Comparison of ENCODE assay signal across 2 cellular contexts in the genomic region with DNA sequence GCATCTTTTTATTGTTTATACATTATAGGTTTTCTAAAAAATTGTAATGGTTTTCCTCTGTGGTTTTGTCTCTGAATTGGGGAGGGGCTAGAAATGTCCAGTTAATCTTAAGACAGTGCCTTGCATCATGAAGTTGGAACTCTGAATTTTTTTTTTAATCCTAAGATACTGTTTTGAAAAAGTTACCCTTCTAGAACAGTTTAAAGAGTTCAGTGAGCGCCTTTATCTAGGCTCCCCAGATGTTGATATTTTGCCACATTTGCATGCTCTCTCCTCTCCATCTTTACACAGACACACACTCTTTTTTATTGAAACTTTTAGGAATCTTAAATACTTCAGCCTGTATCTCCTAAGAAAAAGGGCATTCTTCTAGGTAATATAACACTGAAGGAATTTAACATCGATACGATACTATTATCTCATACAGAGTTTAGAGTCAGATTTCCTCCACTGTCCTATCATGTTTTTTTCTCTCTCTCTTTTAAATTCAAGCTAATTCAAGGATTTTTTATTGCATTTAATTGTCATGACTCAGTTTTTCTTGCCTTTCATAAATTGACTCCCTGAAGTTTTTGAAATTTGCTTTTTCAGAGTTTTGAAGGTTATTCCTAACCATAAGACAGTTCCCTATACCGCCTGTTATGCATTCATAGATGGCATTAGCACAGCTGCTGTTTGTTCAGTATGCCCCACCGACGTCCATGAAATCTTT.
TF ChIP-seq lines count a peak whose summit lies in the region.

No MANE protein-coding gene starts in this region.

TF ChIP-seq in HEK293, 187 proteins besides CTCF, POLR2A, EP300 and RAD21 (continued from another document):
- TF ChIP-seq, protein P1, sequence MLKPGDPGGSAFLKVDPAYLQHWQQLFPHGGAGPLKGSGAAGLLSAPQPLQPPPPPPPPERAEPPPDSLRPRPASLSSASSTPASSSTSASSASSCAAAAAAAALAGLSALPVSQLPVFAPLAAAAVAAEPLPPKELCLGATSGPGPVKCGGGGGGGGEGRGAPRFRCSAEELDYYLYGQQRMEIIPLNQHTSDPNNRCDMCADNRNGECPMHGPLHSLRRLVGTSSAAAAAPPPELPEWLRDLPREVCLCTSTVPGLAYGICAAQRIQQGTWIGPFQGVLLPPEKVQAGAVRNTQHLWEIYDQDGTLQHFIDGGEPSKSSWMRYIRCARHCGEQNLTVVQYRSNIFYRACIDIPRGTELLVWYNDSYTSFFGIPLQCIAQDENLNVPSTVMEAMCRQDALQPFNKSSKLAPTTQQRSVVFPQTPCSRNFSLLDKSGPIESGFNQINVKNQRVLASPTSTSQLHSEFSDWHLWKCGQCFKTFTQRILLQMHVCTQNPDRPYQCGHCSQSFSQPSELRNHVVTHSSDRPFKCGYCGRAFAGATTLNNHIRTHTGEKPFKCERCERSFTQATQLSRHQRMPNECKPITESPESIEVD (tag by site-specific recombination; IDR thresholded peaks at IDR 0.05), result 0 out of 2 replicates have a peak, but pooled peaks have one; percentile 38

TF ChIP-seq in K562, 482 proteins besides CTCF, POLR2A, EP300 and RAD21 (continued from another document and continues in another):
- TF ChIP-seq, protein P2, sequence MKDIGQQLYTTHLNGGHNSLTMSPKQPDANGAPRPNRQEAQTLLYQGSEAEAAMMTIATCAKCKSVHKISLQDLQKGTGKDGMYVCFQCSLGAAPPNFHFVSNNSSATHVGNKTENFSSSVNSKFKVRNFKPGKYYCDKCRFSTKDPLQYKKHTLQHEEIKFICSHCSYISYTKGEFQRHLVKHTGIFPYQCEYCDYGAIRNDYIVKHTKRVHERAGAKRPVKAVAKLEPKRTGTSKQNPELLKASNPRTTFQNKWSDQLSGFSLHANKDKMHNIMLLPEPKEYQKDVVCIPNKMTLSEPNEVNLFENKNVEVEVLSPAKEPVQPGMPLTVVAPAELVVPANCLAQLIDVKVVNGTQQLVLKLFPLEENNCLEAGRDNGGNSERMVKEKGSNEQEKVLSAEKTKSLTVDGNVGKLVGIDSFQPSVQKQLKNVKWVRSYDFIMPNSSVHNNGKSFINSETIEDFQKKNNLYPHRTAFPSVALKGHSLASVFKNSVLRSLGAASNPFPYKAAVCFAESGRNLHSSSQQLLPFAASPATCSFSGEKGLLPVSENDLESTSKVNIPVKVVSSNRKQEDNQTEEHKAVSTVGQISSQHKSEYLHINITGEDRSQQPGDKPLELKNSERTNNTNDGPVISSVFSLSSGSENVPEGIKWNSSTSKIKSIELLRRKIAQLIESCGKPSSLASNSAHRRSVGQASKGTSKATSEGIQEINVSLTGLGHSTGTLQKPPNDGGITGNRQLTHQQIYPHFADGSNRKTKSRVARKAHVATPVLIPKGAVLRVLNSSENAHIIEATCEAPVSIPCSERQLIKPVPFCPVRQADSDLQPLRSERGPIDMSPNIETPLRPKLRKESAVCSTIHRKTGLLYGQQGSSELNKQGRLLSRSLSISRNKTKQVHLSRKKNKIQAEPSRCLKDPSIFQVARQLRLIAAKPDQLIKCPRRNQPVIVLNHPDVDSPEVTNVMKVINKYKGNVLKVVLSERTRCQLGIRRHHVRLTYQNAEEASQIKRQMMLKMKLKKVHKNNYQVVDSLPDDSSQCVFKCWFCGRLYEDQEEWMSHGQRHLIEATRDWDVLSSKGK (CRISPR knock-in tag; IDR thresholded peaks at IDR 0.05), result no peak
- TF ChIP-seq, protein P3, sequence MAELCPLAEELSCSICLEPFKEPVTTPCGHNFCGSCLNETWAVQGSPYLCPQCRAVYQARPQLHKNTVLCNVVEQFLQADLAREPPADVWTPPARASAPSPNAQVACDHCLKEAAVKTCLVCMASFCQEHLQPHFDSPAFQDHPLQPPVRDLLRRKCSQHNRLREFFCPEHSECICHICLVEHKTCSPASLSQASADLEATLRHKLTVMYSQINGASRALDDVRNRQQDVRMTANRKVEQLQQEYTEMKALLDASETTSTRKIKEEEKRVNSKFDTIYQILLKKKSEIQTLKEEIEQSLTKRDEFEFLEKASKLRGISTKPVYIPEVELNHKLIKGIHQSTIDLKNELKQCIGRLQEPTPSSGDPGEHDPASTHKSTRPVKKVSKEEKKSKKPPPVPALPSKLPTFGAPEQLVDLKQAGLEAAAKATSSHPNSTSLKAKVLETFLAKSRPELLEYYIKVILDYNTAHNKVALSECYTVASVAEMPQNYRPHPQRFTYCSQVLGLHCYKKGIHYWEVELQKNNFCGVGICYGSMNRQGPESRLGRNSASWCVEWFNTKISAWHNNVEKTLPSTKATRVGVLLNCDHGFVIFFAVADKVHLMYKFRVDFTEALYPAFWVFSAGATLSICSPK (IDR thresholded peaks at IDR 0.05; ENCODE audit: borderline replicate concordance), result no peak
- TF ChIP-seq MTA2 (IDR thresholded peaks at IDR 0.05; ENCODE audit: low read depth) (peak; percentile 77), TAL1 (IDR thresholded peaks at IDR 0.05) (peak; percentile 84), ARID1B (IDR thresholded peaks at IDR 0.05) (peak; percentile 94), SOX6 (IDR thresholded peaks at IDR 0.05) (peak; percentile 53), CREB1 (IDR thresholded peaks at IDR 0.05) (0 out of 2 replicates have a peak, but pooled peaks have one; percentile 9), CREB1 (CRISPR knock-in tag; IDR thresholded peaks at IDR 0.05) (no peak; the same call in 1 of the 2 replicates), KDM1A (IDR thresholded peaks at IDR 0.05) (0 out of 4 replicates have a peak, but pooled peaks of 1 of the 2 experiments have one; percentile 27), TBL1XR1 (IDR thresholded peaks at IDR 0.05; ENCODE audit: low read length in 2 of 2) (peak in 1 of 2 experiments; percentile 54; a peak in 2 of 4 replicates), ZNF133 (CRISPR knock-in tag; IDR thresholded peaks at IDR 0.05) (no peak), ZNF316 (IDR thresholded peaks at IDR 0.05) (peak; percentile 69), SMARCE1 (IDR thresholded peaks at IDR 0.05) (peak; percentile 75), RBBP5 (IDR thresholded peaks at IDR 0.05; ENCODE audit: borderline replicate concordance, insufficient read depth, low read length, poor library complexity, severe bottlenecking) (no peak), CSDE1 (IDR thresholded peaks at IDR 0.05) (peak in 1 of 2 experiments; percentile 18; a peak in 2 of 4 replicates), ZNF778 (CRISPR knock-in tag; IDR thresholded peaks at IDR 0.05) (no peak), C11orf30 (IDR thresholded peaks at IDR 0.05; ENCODE audit: low read depth) (peak; percentile 70), MTA1 (IDR thresholded peaks at IDR 0.05; ENCODE audit: borderline replicate concordance) (no peak), CCNT2 (IDR thresholded peaks at IDR 0.05; ENCODE audit: borderline replicate concordance, extremely low read depth, insufficient read length, low read depth, low read length) (peak; percentile 40), CEBPG (CRISPR knock-in tag; IDR thresholded peaks at IDR 0.05) (no peak), CEBPG (tag; conservative IDR thresholded peaks at IDR 0.05 in 1 of 2, IDR thresholded peaks at IDR 0.05 in 1 of 2) (0 out of 4 replicates have a peak, but pooled peaks of 1 of the 2 experiments have one; percentile 39), CC2D1A (IDR thresholded peaks at IDR 0.05) (0 out of 2 replicates have a peak, but pooled peaks have one; percentile 15), POLR2AphosphoS5 (IDR thresholded peaks at IDR 0.05; ENCODE audit: control insufficient read depth, insufficient read depth, low read depth, low read length) (0 out of 2 replicates have a peak, but pooled peaks have one; percentile 23), ZNF12 (CRISPR knock-in tag; IDR thresholded peaks at IDR 0.05) (no peak)
- TF ChIP-seq, protein P4, sequence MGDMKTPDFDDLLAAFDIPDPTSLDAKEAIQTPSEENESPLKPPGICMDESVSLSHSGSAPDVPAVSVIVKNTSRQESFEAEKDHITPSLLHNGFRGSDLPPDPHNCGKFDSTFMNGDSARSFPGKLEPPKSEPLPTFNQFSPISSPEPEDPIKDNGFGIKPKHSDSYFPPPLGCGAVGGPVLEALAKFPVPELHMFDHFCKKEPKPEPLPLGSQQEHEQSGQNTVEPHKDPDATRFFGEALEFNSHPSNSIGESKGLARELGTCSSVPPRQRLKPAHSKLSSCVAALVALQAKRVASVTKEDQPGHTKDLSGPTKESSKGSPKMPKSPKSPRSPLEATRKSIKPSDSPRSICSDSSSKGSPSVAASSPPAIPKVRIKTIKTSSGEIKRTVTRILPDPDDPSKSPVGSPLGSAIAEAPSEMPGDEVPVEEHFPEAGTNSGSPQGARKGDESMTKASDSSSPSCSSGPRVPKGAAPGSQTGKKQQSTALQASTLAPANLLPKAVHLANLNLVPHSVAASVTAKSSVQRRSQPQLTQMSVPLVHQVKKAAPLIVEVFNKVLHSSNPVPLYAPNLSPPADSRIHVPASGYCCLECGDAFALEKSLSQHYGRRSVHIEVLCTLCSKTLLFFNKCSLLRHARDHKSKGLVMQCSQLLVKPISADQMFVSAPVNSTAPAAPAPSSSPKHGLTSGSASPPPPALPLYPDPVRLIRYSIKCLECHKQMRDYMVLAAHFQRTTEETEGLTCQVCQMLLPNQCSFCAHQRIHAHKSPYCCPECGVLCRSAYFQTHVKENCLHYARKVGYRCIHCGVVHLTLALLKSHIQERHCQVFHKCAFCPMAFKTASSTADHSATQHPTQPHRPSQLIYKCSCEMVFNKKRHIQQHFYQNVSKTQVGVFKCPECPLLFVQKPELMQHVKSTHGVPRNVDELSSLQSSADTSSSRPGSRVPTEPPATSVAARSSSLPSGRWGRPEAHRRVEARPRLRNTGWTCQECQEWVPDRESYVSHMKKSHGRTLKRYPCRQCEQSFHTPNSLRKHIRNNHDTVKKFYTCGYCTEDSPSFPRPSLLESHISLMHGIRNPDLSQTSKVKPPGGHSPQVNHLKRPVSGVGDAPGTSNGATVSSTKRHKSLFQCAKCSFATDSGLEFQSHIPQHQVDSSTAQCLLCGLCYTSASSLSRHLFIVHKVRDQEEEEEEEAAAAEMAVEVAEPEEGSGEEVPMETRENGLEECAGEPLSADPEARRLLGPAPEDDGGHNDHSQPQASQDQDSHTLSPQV (IDR thresholded peaks at IDR 0.05), result 0 out of 2 replicates have a peak, but pooled peaks have one; percentile 58
- TF ChIP-seq, protein P5, sequence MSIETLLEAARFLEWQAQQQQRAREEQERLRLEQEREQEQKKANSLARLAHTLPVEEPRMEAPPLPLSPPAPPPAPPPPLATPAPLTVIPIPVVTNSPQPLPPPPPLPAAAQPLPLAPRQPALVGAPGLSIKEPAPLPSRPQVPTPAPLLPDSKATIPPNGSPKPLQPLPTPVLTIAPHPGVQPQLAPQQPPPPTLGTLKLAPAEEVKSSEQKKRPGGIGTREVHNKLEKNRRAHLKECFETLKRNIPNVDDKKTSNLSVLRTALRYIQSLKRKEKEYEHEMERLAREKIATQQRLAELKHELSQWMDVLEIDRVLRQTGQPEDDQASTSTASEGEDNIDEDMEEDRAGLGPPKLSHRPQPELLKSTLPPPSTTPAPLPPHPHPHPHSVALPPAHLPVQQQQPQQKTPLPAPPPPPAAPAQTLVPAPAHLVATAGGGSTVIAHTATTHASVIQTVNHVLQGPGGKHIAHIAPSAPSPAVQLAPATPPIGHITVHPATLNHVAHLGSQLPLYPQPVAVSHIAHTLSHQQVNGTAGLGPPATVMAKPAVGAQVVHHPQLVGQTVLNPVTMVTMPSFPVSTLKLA (conservative IDR thresholded peaks at IDR 0.05), result peak in 1 of 2 experiments; percentile 50; a peak in 1 of 4 replicates
- TF ChIP-seq, protein P6, sequence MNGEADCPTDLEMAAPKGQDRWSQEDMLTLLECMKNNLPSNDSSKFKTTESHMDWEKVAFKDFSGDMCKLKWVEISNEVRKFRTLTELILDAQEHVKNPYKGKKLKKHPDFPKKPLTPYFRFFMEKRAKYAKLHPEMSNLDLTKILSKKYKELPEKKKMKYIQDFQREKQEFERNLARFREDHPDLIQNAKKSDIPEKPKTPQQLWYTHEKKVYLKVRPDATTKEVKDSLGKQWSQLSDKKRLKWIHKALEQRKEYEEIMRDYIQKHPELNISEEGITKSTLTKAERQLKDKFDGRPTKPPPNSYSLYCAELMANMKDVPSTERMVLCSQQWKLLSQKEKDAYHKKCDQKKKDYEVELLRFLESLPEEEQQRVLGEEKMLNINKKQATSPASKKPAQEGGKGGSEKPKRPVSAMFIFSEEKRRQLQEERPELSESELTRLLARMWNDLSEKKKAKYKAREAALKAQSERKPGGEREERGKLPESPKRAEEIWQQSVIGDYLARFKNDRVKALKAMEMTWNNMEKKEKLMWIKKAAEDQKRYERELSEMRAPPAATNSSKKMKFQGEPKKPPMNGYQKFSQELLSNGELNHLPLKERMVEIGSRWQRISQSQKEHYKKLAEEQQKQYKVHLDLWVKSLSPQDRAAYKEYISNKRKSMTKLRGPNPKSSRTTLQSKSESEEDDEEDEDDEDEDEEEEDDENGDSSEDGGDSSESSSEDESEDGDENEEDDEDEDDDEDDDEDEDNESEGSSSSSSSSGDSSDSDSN (IDR thresholded peaks at IDR 0.05; ENCODE audit: borderline replicate concordance in 1 of 2, low read depth in 2 of 2, low read length in 2 of 2), result no peak
- TF ChIP-seq, protein P7, sequence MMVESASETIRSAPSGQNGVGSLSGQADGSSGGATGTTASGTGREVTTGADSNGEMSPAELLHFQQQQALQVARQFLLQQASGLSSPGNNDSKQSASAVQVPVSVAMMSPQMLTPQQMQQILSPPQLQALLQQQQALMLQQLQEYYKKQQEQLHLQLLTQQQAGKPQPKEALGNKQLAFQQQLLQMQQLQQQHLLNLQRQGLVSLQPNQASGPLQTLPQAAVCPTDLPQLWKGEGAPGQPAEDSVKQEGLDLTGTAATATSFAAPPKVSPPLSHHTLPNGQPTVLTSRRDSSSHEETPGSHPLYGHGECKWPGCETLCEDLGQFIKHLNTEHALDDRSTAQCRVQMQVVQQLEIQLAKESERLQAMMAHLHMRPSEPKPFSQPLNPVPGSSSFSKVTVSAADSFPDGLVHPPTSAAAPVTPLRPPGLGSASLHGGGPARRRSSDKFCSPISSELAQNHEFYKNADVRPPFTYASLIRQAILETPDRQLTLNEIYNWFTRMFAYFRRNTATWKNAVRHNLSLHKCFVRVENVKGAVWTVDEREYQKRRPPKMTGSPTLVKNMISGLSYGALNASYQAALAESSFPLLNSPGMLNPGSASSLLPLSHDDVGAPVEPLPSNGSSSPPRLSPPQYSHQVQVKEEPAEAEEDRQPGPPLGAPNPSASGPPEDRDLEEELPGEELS (CRISPR knock-in tag; IDR thresholded peaks at IDR 0.05; ENCODE audit: borderline replicate concordance), result no peak
- TF ChIP-seq, protein P8, sequence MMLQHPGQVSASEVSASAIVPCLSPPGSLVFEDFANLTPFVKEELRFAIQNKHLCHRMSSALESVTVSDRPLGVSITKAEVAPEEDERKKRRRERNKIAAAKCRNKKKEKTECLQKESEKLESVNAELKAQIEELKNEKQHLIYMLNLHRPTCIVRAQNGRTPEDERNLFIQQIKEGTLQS (IDR thresholded peaks at IDR 0.05), result peak; percentile 73; the same call in 1 of the 2 replicates
- TF ChIP-seq, protein P8 (CRISPR knock-in tag; conservative IDR thresholded peaks at IDR 0.05), result no peak
